14 cellular contexts compared by ENCODE assay signal in genomic region chr3:49278548-49278947, GRCh38. TPM values are rescaled to one million over a fixed set of nuclear protein-coding genes. Genes with fewer than 3 reads are reported as not detected.
DNase-seq lines count a peak whose midpoint lies in the region; ATAC-seq and TF ChIP-seq lines count a peak whose summit lies in the region.
"Had no signal": no experiment of that assay in that cellular context is flagged by ENCODE, and none has a peak within 500 bp of the region (broad histone marks: within the 10 kb centered on the region; RNA-seq: fewer than 3 reads in every experiment).

No MANE protein-coding gene starts in this region.

- H3K4me3 Mint-ChIP-seq in activated naive CD4-positive, alpha-beta T cell treated with anti-CD3 and anti-CD28 coated beads, Interleukin-2, amount 10 ng/mL, durations not matched to agents 7 days and 5 days: no peak overlapping the region
- peak overlapping the region in 2 of 8 donors; percentile 72 to 85 for H3K4me3 Mint-ChIP-seq in naive B cell
- H3K4me3 Mint-ChIP-seq: activated T-cell treated with anti-CD3 and anti-CD28 coated beads, Interleukin-2, amount 50 U/mL, for 4 hours; neural crest cell; T-helper 2 cell treated with Interferon-gamma antibody and Interleukin-4, amounts not matched to agents 5 μg/mL and 100 μg/mL, for 36 hours had no signal

- H3K9me3 Mint-ChIP-seq in activated naive CD4-positive, alpha-beta T cell treated with anti-CD3 and anti-CD28 coated beads, Interleukin-2, amount 10 ng/mL, durations not matched to agents 7 days and 5 days: no peaks in the 10 kb centered on the region
- H3K9me3 Mint-ChIP-seq in naive B cell: no peaks in the 10 kb centered on the region
- H3K9me3 Mint-ChIP-seq: activated T-cell treated with anti-CD3 and anti-CD28 coated beads, Interleukin-2, amount 50 U/mL, for 4 hours; neural crest cell; T-helper 2 cell treated with Interferon-gamma antibody and Interleukin-4, amounts not matched to agents 5 μg/mL and 100 μg/mL, for 36 hours had no signal

- H3K27me3 ChIP-seq in ascending aorta (no peaks in the 10 kb centered on the region), tibial nerve (no peaks in the 10 kb centered on the region)

- H3K4me3 ChIP-seq in ascending aorta (no peak overlapping the region), tibial nerve (no peak overlapping the region)

- 46 to 49% methylated on average over 4 of the region's 4 CpGs for WGBS in tibial nerve, 2 donors

- H3K27me3 Mint-ChIP-seq in activated naive CD4-positive, alpha-beta T cell treated with anti-CD3 and anti-CD28 coated beads, Interleukin-2, amount 10 ng/mL, durations not matched to agents 7 days and 5 days: no peaks in the 10 kb centered on the region
- no peaks in the 10 kb centered on the region for H3K27me3 Mint-ChIP-seq in naive B cell

- no peak for TF ChIP-seq EP300 in tibial nerve (IDR thresholded peaks at IDR 0.05)

- peaks cover 20 to 32% of the 10 kb centered on the region in 2 donors for H3K36me3 ChIP-seq in ascending aorta
- H3K36me3 ChIP-seq in tibial nerve: peaks cover 3 to 46% (median 5%) of the 10 kb centered on the region in 3 donors

- no peak for TF ChIP-seq POLR2A in tibial nerve (IDR thresholded peaks at IDR 0.05)

- CTCF ChIA-PET in activated naive CD4-positive, alpha-beta T cell treated with anti-CD3 and anti-CD28 coated beads, Interleukin-2, amount 10 ng/mL, durations not matched to agents 7 days and 5 days (lab: Charles Lee): interaction anchor here (0.7 to 1.4 kb wide), 3 partner anchors 16 to 171 kb away, joined by 3 read pairs; no protein-coding TSS in a partner anchor

- H3K4me1 ChIP-seq in ascending aorta: peaks cover 6 to 10% of the 10 kb centered on the region in 2 donors
- peaks cover 0 to 43% (median 24%) of the 10 kb centered on the region in 4 donors for H3K4me1 ChIP-seq in tibial nerve

- intact Hi-C loops in ascending aorta (cut with DNase I): loop anchor here (5.0 kb wide), 1 partner anchor 256 kb away; the partner anchor contains the start of gene NDUFAF3

- no peaks in the 10 kb centered on the region for H3K9me3 ChIP-seq in ascending aorta
- H3K9me3 ChIP-seq in tibial nerve: no peaks in the 10 kb centered on the region

- peaks cover 35% of the 10 kb centered on the region for H3K4me1 Mint-ChIP-seq in activated naive CD4-positive, alpha-beta T cell treated with anti-CD3 and anti-CD28 coated beads, Interleukin-2, amount 10 ng/mL, durations not matched to agents 7 days and 5 days
- H3K4me1 Mint-ChIP-seq in naive B cell: peaks cover 10 to 23% (median 12%) of the 10 kb centered on the region in 3 donors
- H3K4me1 Mint-ChIP-seq: neural crest cell had no signal

- peak overlapping the region; percentile 52 for H3K27ac Mint-ChIP-seq in activated naive CD4-positive, alpha-beta T cell treated with anti-CD3 and anti-CD28 coated beads, Interleukin-2, amount 10 ng/mL, durations not matched to agents 7 days and 5 days
- peak overlapping the region in 4 of 6 donors; percentile 60 to 86 (median 67) for H3K27ac Mint-ChIP-seq in naive B cell

- H3K36me3 Mint-ChIP-seq in activated naive CD4-positive, alpha-beta T cell treated with anti-CD3 and anti-CD28 coated beads, Interleukin-2, amount 10 ng/mL, durations not matched to agents 7 days and 5 days: peaks cover 30% of the 10 kb centered on the region
- H3K36me3 Mint-ChIP-seq in naive B cell: no peaks in the 10 kb centered on the region

- TF ChIP-seq CTCF in ascending aorta (IDR thresholded peaks at IDR 0.05): no peak
- TF ChIP-seq CTCF in tibial nerve (IDR thresholded peaks at IDR 0.05): no peak

- DNase-seq in activated naive CD4-positive, alpha-beta T cell treated with anti-CD3 and anti-CD28 coated beads, Interleukin-2, amount 10 ng/mL, durations not matched to agents 7 days and 5 days: no peak
- DNase-seq in activated naive CD4-positive, alpha-beta T cell treated with Interleukin-2 at 50 U/mL for 16 hours: no peak
- no peak for DNase-seq in ascending aorta (ENCODE audit: low spot score in 2 of 2)
- DNase-seq in naive B cell: no peak
- DNase-seq in tibial nerve (ENCODE audit: low spot score in 2 of 2): no peak
- DNase-seq in NCI-H2227 treated with DMSO at 0.1 percent for 48 hours (lab: John Stamatoyannopoulos, UW): no peak
- no peak for DNase-seq in putamen (ENCODE audit: low spot score)
- DNase-seq in NCI-H2171 treated with DMSO at 0.1 percent for 48 hours (lab: John Stamatoyannopoulos, UW): no peak
- DNase-seq: activated T-cell treated with anti-CD3 and anti-CD28 coated beads, Interleukin-2, amount 50 U/mL, for 4 hours; effector memory CD4-positive, alpha-beta T cell; NCI-H1436; stimulated activated CD4-positive, alpha-beta T cell treated with anti-CD3 and anti-CD28 coated beads, Interleukin-4, amount 100 ng/mL, for 1 hour had no signal

- H3K27ac ChIP-seq in ascending aorta: peak overlapping the region; percentile 93 to 96
- H3K27ac ChIP-seq in tibial nerve: peak overlapping the region in 3 of 4 donors; percentile 91 to 98 (median 91)

- no peak for ATAC-seq in naive B cell (ENCODE audit: low read depth in 2 of 2)
- ATAC-seq: activated T-cell treated with anti-CD3 and anti-CD28 coated beads, Interleukin-2, amount 50 U/mL, for 4 hours had no signal

RNA-seq across cellular contexts. Expression of gene C3orf62, which starts 1.5 kb away (rescaled TPM):
- 0.43 TPM for total RNA-seq in ascending aorta
- polyA plus RNA-seq in naive B cell (ENCODE audit: low read depth in 6 of 6): 1 to 10 TPM in 3 of 6 donors, under 1 TPM in 3; 0.44 to 1.4 (median 0.91) TPM
- total RNA-seq in tibial nerve: 1 to 10 TPM; 2.6 to 3.3 (median 3.0) TPM
